Comparison of ENCODE assay signal across 8 cellular contexts in genomic region chr14:73740921-73741326, GRCh38. TPM values are rescaled to one million over a fixed set of nuclear protein-coding genes. Genes with fewer than 3 reads are reported as not detected.
A peak's percentile ranks its signal among the peaks of the same experiment; 100 is the strongest.
DNase-seq lines count a peak whose midpoint lies in the region; ATAC-seq and TF ChIP-seq lines count a peak whose summit lies in the region.

No MANE protein-coding gene starts in this region.

- H3K27me3 ChIP-seq in DND-41 (ENCODE audit: insufficient read depth, low read length, poor library complexity) (no peaks in the 10 kb centered on the region), PC-3 (ENCODE audit: low read length) (no peaks in the 10 kb centered on the region), neural cell (ENCODE audit: insufficient read depth, low read depth, low read length) (no peaks in the 10 kb centered on the region)

- no TSS peak for BruUV-seq in PC-3 (replicated peaks; lab: Mats Ljungman, UMichigan)

- H3K4me3 ChIP-seq in DND-41 (ENCODE audit: low read depth in 1 of 2, low read length in 2 of 2) (peak overlapping the region in 1 of 2 experiments; percentile 52; a peak in 2 of 4 replicates), PC-3 (ENCODE audit: low read length) (peak overlapping the region; percentile 59), neural cell (ENCODE audit: low read length) (no peak overlapping the region)

- H3K4me1 ChIP-seq in DND-41 (ENCODE audit: insufficient read depth, low read length) (peaks cover 55% of the 10 kb centered on the region), PC-3 (ENCODE audit: insufficient read depth, low read length) (peaks cover 63% of the 10 kb centered on the region)

- H3K4me2 ChIP-seq in DND-41 (ENCODE audit: insufficient read depth, low read length) (peak overlapping the region; percentile 75), PC-3 (ENCODE audit: low read length) (peak overlapping the region; percentile 86), neural cell (ENCODE audit: low read length) (no peak overlapping the region)

- no peak for TF ChIP-seq RAD21 in neural cell (conservative IDR thresholded peaks at IDR 0.05)

- no peak for TF ChIP-seq CTCF in DND-41 (IDR thresholded peaks at IDR 0.05; ENCODE audit: borderline replicate concordance, extremely low read depth, low read length, poor library complexity, severe bottlenecking)
- TF ChIP-seq CTCF in PC-3 (conservative IDR thresholded peaks at IDR 0.05; ENCODE audit: low read depth, low read length): no peak
- TF ChIP-seq CTCF in neural cell (IDR thresholded peaks at IDR 0.05; ENCODE audit: poor library complexity, severe bottlenecking): no peak

- TF ChIP-seq EP300 in neural cell (conservative IDR thresholded peaks at IDR 0.05; ENCODE audit: poor library complexity, severe bottlenecking): no peak

- H3K9ac ChIP-seq in DND-41 (ENCODE audit: low read depth, low read length): peak overlapping the region; percentile 61
- peak overlapping the region; percentile 72 for H3K9ac ChIP-seq in PC-3 (ENCODE audit: low read length)
- H3K9ac ChIP-seq in neural cell (ENCODE audit: low read length): peak overlapping the region; percentile 3

- H3K36me3 ChIP-seq in DND-41 (ENCODE audit: insufficient read depth, low read length) (peaks cover 40% of the 10 kb centered on the region), PC-3 (ENCODE audit: low read depth, low read length) (peaks cover 16% of the 10 kb centered on the region; the same call in 1 of the 2 replicates), neural cell (ENCODE audit: insufficient read depth, low read length) (no peaks in the 10 kb centered on the region)

- H2AFZ ChIP-seq in DND-41 (ENCODE audit: low read depth, low read length) (peak overlapping the region; percentile 75; the same call in 1 of the 2 replicates), PC-3 (ENCODE audit: low read length) (0 out of 2 replicates have a peak overlapping the region, but pooled peaks have one; percentile 2), neural cell (ENCODE audit: low read depth, low read length) (no peak overlapping the region)

- DNase-seq in DND-41: no peak
- DNase-seq in PC-3: peak; percentile 91
- DNase-seq in NCI-H2227 treated with DMSO at 0.1 percent for 48 hours (lab: John Stamatoyannopoulos, UW): no peak
- no peak for DNase-seq in NCI-H1436 (lab: John Stamatoyannopoulos, UW)
- no peak for DNase-seq in HK-2 (ENCODE audit: unreplicated experiment)

- H3K9me2 ChIP-seq in PC-3 (replicated peaks; ENCODE audit: low read length) (no peaks in the 10 kb centered on the region), neural cell (ENCODE audit: insufficient read depth, low read length) (no peaks in the 10 kb centered on the region)

- peak overlapping the region; percentile 94 for H3K27ac ChIP-seq in DND-41 (ENCODE audit: low read length)
- H3K27ac ChIP-seq in PC-3 (ENCODE audit: low read length): peak overlapping the region; percentile 92
- H3K27ac ChIP-seq in neural cell (ENCODE audit: low read length): no peak overlapping the region

- intact Hi-C loops in PC-3 (cut with micrococcal nuclease): loop anchor here (1.0 kb wide), 1 partner anchor 17 kb away; no protein-coding TSS in a partner anchor

- H4K20me1 ChIP-seq in DND-41 (ENCODE audit: insufficient read depth, low read length) (peaks cover 54% of the 10 kb centered on the region), PC-3 (ENCODE audit: low read length) (peaks cover 23% of the 10 kb centered on the region; the same call in 1 of the 2 replicates), neural cell (ENCODE audit: insufficient read depth) (no peaks in the 10 kb centered on the region)

- peaks cover 73% of the 10 kb centered on the region for H3K79me2 ChIP-seq in DND-41 (ENCODE audit: insufficient read depth, low read length)
- H3K79me2 ChIP-seq in PC-3 (ENCODE audit: low read length): peaks cover 88% of the 10 kb centered on the region
- H3K79me2 ChIP-seq in neural cell (replicated peaks; ENCODE audit: insufficient read depth, low read length): no peaks in the 10 kb centered on the region

- H3F3A ChIP-seq in PC-3 (ENCODE audit: low read length, unreplicated experiment) (peaks cover 4% of the 10 kb centered on the region), neural cell (ENCODE audit: insufficient read depth, low read length, poor library complexity, severe bottlenecking) (no peaks in the 10 kb centered on the region)

- ATAC-seq in DND-41 (ENCODE audit: insufficient read depth, low read depth) (no peak), PC-3 (peak; percentile 53), esophagus mucosa (peak; percentile 80), GM19324 (IDR thresholded peaks at IDR 0.05; ENCODE audit: low FRiP score, unreplicated experiment) (no peak)

- CTCF ChIA-PET in PC-3 (lab: Charles Lee): interaction anchor here (0.5 to 1.3 kb wide), 6 partner anchors 10 to 517 kb away, joined by 3 to 8 read pairs (median 4); a partner anchor contains a TSS

- H3K9me3 ChIP-seq in DND-41 (ENCODE audit: insufficient read depth, low read length, severe bottlenecking): no peaks in the 10 kb centered on the region
- no peaks in the 10 kb centered on the region for H3K9me3 ChIP-seq in PC-3 (ENCODE audit: low read length)
- no peaks in the 10 kb centered on the region for H3K9me3 ChIP-seq in neural cell (ENCODE audit: low read length)

- POLR2A ChIA-PET in PC-3 (lab: Charles Lee; ENCODE audit: unreplicated experiment): interaction anchor here (0.5 to 0.9 kb wide), 4 partner anchors 9 to 103 kb away, joined by 3 to 7 read pairs (median 4); no protein-coding TSS in a partner anchor

TF ChIP-seq in neural cell, 6 proteins besides CTCF, POLR2A, EP300 and RAD21:
- TF ChIP-seq EZH2 (IDR thresholded peaks at IDR 0.05; ENCODE audit: borderline replicate concordance, insufficient read depth, low read length, poor library complexity, severe bottlenecking) (no peak), REST (IDR thresholded peaks at IDR 0.05; ENCODE audit: borderline replicate concordance) (no peak), SMC3 (conservative IDR thresholded peaks at IDR 0.05; ENCODE audit: poor library complexity) (no peak)

RNA-seq across cellular contexts. Expression of gene PNMA1, which starts 26.7 kb away (rescaled TPM):
- 30.8 and 36.7 TPM in 2 replicates for total RNA-seq in PC-3 (2014; rRNA removed)
- 11.6 TPM for total RNA-seq in esophagus mucosa
- polyA plus RNA-seq in neural cell: 191 and 205 TPM in 2 replicates
- 189 and 190 TPM in 2 replicates for polyA minus RNA-seq in neural cell

Comparison
In these comparisons a context has a peak if more than half of its experiments do, and no peak if none do; other contexts are left out.
1. ATAC-seq: peak in PC-3 (single experiment) and esophagus mucosa (single experiment); none in DND-41 (single experiment) and GM19324 (single experiment).
2. H3K9ac ChIP-seq: peak in every context shown above with its lines; median percentile 72 in PC-3; 61 in DND-41; 3 in neural cell.